Comparison of ENCODE assay signal across 10 cellular contexts in the genomic region with DNA sequence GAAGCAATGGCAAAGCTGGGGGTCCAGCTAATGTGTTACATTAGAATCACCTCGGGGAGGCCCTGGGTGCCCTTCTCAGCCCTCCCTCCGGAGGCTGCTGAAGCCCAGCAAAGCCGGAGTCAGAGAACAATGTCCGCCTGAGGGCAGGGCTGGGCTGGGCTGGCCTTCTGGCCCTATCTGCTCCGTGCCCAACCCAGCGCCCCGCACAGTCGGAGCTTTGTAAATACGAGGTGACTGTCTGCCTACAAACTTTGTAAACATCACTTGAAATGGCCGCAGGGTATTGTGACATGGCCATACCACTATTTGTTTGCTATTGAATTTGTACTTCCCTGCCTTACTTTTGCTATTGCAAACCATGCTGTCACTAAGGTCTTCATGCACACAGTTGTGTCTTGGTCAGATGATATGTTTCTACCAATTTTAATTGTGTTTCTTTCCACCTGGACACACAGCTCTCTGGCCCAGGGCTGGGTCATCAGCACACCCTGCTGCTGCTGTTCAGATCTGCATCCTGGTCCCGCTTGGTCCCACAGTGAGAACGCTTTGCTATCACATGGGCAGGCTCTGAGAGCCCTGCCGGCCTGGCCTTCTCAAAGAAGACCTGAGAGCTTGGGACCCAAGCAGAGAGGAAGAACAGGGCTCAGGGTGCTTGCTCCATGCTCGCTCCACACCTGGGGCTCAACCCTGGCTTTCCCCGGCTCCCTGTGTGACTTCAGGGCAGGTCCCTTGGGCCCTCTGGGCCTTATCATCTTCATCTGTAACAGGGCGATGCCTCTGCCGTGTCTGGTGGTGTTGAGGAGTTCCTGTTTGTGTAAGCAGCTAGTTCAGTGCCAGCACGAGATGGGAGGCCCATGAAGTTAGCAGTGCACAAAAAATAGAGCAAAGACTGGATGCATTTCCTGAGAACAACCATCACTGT. TPM values are rescaled to one million over a fixed set of nuclear protein-coding genes. Genes with fewer than 3 reads are reported as not detected.
DNase-seq lines count a peak whose midpoint lies in the region; ATAC-seq and TF ChIP-seq lines count a peak whose summit lies in the region.
"Had no signal": no experiment of that assay in that cellular context is flagged by ENCODE, and none has a peak within 500 bp of the region (broad histone marks: within the 10 kb centered on the region; RNA-seq: fewer than 3 reads in every experiment).

No MANE protein-coding gene starts in this region.

- intact Hi-C loops in Calu3 (cut with micrococcal nuclease; ENCODE audit: unreplicated experiment) (no loop called here), PC-9 (cut with micrococcal nuclease; ENCODE audit: unreplicated experiment) (loop anchor here (1.0 kb wide), 1 partner anchor 13 kb away; the partner anchor contains the start of gene MRFAP1L1), ascending aorta (cut with DNase I) (no loop called here)

- peak; percentile 81 to 83 for ATAC-seq in natural killer cell treated with Interleukin-12 subunit alpha and Interleukin-12 subunit beta and Interleukin-15 and Interleukin-18, amount 100 ng/mL, for 72 hours

- no peaks in the 10 kb centered on the region for H3K27me3 Mint-ChIP-seq in Calu3 (ENCODE audit: unreplicated experiment)
- no peaks in the 10 kb centered on the region for H3K27me3 Mint-ChIP-seq in natural killer cell treated with Interleukin-12 subunit alpha and Interleukin-12 subunit beta and Interleukin-15 and Interleukin-18, amount 100 ng/mL, for 72 hours

- H3K36me3 ChIP-seq in PC-9 (ENCODE audit: low read depth) (peaks cover 21% of the 10 kb centered on the region), ascending aorta (peaks cover 0 to 14% of the 10 kb centered on the region in 2 donors)

- H3K9me2 ChIP-seq in PC-9 (ENCODE audit: insufficient read depth): no peaks in the 10 kb centered on the region

- H3K4me2 ChIP-seq in PC-9: peak overlapping the region; percentile 99

- POLR2A ChIA-PET in PC-9 (lab: Charles Lee; ENCODE audit: unreplicated experiment): interaction anchor here (0.5 to 0.8 kb wide), 6 partner anchors 20 to 493 kb away, joined by 3 to 10 read pairs (median 5); partner anchors contain the start of gene BLOC1S4

- peaks cover 45% of the 10 kb centered on the region for H3K79me2 ChIP-seq in PC-9 (ENCODE audit: low read depth)

- H3F3A ChIP-seq in PC-9 (ENCODE audit: insufficient read depth, low read depth): peaks cover 63% of the 10 kb centered on the region

- H3K36me3 Mint-ChIP-seq in Calu3 (ENCODE audit: insufficient read depth, unreplicated experiment): peaks cover 57% of the 10 kb centered on the region
- peaks cover 4% of the 10 kb centered on the region for H3K36me3 Mint-ChIP-seq in natural killer cell treated with Interleukin-12 subunit alpha and Interleukin-12 subunit beta and Interleukin-15 and Interleukin-18, amount 100 ng/mL, for 72 hours

- H3K27ac Mint-ChIP-seq in Calu3 (ENCODE audit: unreplicated experiment): peak overlapping the region; percentile 98
- peak overlapping the region; percentile 96 to 98 for H3K27ac Mint-ChIP-seq in natural killer cell treated with Interleukin-12 subunit alpha and Interleukin-12 subunit beta and Interleukin-15 and Interleukin-18, amount 100 ng/mL, for 72 hours

- no peak overlapping the region for H2AFZ ChIP-seq in PC-9

- H3K9me3 ChIP-seq in PC-9 (ENCODE audit: insufficient read depth, low read depth) (no peaks in the 10 kb centered on the region), ascending aorta (no peaks in the 10 kb centered on the region)

- H3K27me3 ChIP-seq in PC-9 (ENCODE audit: insufficient read depth, low read depth) (no peaks in the 10 kb centered on the region), ascending aorta (no peaks in the 10 kb centered on the region)

- H3K4me1 ChIP-seq in PC-9 (replicated peaks; ENCODE audit: insufficient read depth) (peaks cover 38% of the 10 kb centered on the region), ascending aorta (peaks cover 0 to 7% of the 10 kb centered on the region in 2 donors)

- H3K9me3 Mint-ChIP-seq in Calu3 (ENCODE audit: low read depth, unreplicated experiment): no peaks in the 10 kb centered on the region
- H3K9me3 Mint-ChIP-seq in natural killer cell treated with Interleukin-12 subunit alpha and Interleukin-12 subunit beta and Interleukin-15 and Interleukin-18, amount 100 ng/mL, for 72 hours: no peaks in the 10 kb centered on the region

- H4K20me1 ChIP-seq in PC-9 (ENCODE audit: insufficient read depth): peaks cover 29% of the 10 kb centered on the region

- BruUV-seq in Calu3 (replicated peaks; lab: Mats Ljungman, UMichigan) (no TSS peak), PC-9 (replicated peaks; lab: Mats Ljungman, UMichigan) (no TSS peak)

- peaks cover 21% of the 10 kb centered on the region for H3K4me1 Mint-ChIP-seq in Calu3 (ENCODE audit: low read depth, unreplicated experiment)
- H3K4me1 Mint-ChIP-seq in natural killer cell treated with Interleukin-12 subunit alpha and Interleukin-12 subunit beta and Interleukin-15 and Interleukin-18, amount 100 ng/mL, for 72 hours (ENCODE audit: low read depth in 2 of 2): peaks cover 50 to 59% of the 10 kb centered on the region in 2 donors

- TF ChIP-seq CTCF in Calu3 (IDR thresholded peaks at IDR 0.05; ENCODE audit: unreplicated experiment): no peak
- no peak; the same call in 1 of the 2 replicates for TF ChIP-seq CTCF in PC-9 (conservative IDR thresholded peaks at IDR 0.05)
- TF ChIP-seq CTCF in ascending aorta (IDR thresholded peaks at IDR 0.05): no peak

- H3K27ac ChIP-seq in PC-9 (peak overlapping the region; percentile 100), ascending aorta (peak overlapping the region; percentile 49 to 54)
- H3K27ac ChIP-seq: SK-N-MC had no signal

- DNase-seq in Calu3: peak; percentile 76
- peak; percentile 84 to 95 for DNase-seq in PC-9
- DNase-seq in ascending aorta (ENCODE audit: low spot score in 2 of 2): no peak
- DNase-seq in natural killer cell treated with Interleukin-12 subunit alpha and Interleukin-12 subunit beta and Interleukin-15 and Interleukin-18, amount 100 ng/mL, for 72 hours (ENCODE audit: low spot score): peak; percentile 74
- no peak for DNase-seq in HPDE6-E6E7 (ENCODE audit: extremely low spot score)
- DNase-seq in GM03348 (ENCODE audit: low spot score): no peak
- DNase-seq in DMS153 treated with DMSO at 0.1 percent for 48 hours (lab: John Stamatoyannopoulos, UW; ENCODE audit: unreplicated experiment): no peak
- no peak for DNase-seq in hypothalamus (lab: John Stamatoyannopoulos, UW)
- DNase-seq: hippocampal formation had no signal

- CTCF ChIA-PET in Calu3 (lab: Charles Lee): interaction anchor here (1.3 kb wide), 1 partner anchor 21 kb away, joined by 4 read pairs; a partner anchor contains a TSS
- CTCF ChIA-PET in PC-9 (lab: Charles Lee): interaction anchor here (1.0 to 1.1 kb wide), 2 partner anchors 11 to 13 kb away, joined by 3 read pairs; partner anchors contain the start of gene MRFAP1L1

- H3K4me3 ChIP-seq in PC-9 (peak overlapping the region; percentile 86), ascending aorta (no peak overlapping the region)
- H3K4me3 ChIP-seq: SK-N-MC had no signal

- peak overlapping the region; percentile 98 for H3K4me3 Mint-ChIP-seq in Calu3 (ENCODE audit: low read depth, unreplicated experiment)
- peak overlapping the region; percentile 73 for H3K4me3 Mint-ChIP-seq in natural killer cell treated with Interleukin-12 subunit alpha and Interleukin-12 subunit beta and Interleukin-15 and Interleukin-18, amount 100 ng/mL, for 72 hours

RNA-seq across cellular contexts. Expression of gene S100P, which starts 2.2 kb away (rescaled TPM):
- total RNA-seq in Calu3 (2022): 365 and 600 TPM in 2 replicates
- total RNA-seq in PC-9 (2021): 480 and 837 TPM in 2 replicates
- not detected for total RNA-seq in ascending aorta
- 1 to 10 TPM; 4.5 to 5.1 TPM for total RNA-seq in natural killer cell treated with Interleukin-12 subunit alpha and Interleukin-12 subunit beta and Interleukin-15 and Interleukin-18, amount 100 ng/mL, for 72 hours

RNA-seq across cellular contexts. Expression of gene MRFAP1L1, which starts 13.7 kb away (rescaled TPM):
- total RNA-seq in Calu3 (2022) (31.7 and 33.1 TPM in 2 replicates), PC-9 (2021) (51.4 and 52.1 TPM in 2 replicates), ascending aorta (34.1 TPM)
- 10 to 100 TPM; 44.0 to 55.1 TPM for total RNA-seq in natural killer cell treated with Interleukin-12 subunit alpha and Interleukin-12 subunit beta and Interleukin-15 and Interleukin-18, amount 100 ng/mL, for 72 hours

RNA-seq across cellular contexts. Expression of gene BLOC1S4, which starts 20.1 kb away (rescaled TPM):
- total RNA-seq in Calu3 (2022) (9.2 and 13.2 TPM in 2 replicates), PC-9 (2021) (11.7 and 13.9 TPM in 2 replicates), ascending aorta (37.5 TPM)
- 10 to 100 TPM; 15.9 to 16.7 TPM for total RNA-seq in natural killer cell treated with Interleukin-12 subunit alpha and Interleukin-12 subunit beta and Interleukin-15 and Interleukin-18, amount 100 ng/mL, for 72 hours

RNA-seq across cellular contexts. Expression of gene MRFAP1, which starts 55.4 kb away (rescaled TPM):
- total RNA-seq in Calu3 (2022) (151 and 154 TPM in 2 replicates), PC-9 (2021) (278 and 291 TPM in 2 replicates), ascending aorta (109 TPM)
- total RNA-seq in natural killer cell treated with Interleukin-12 subunit alpha and Interleukin-12 subunit beta and Interleukin-15 and Interleukin-18, amount 100 ng/mL, for 72 hours: 100 to 1,000 TPM; 102 to 123 TPM

Comparison
In these comparisons a context has a peak if more than half of its experiments do, and no peak if none do; other contexts are left out.
1. DNase-seq: peak in Calu3 (single experiment), PC-9 (2 of 2) and natural killer cell treated with Interleukin-12 subunit alpha and Interleukin-12 subunit beta and Interleukin-15 and Interleukin-18, amount 100 ng/mL, for 72 hours (single experiment); none in ascending aorta (0 of 2), HPDE6-E6E7 (single experiment), GM03348 (single experiment), DMS153 treated with DMSO at 0.1 percent for 48 hours (single experiment) and hypothalamus (0 of 51).
2. RNA of gene S100P, which starts 2.2 kb away (total RNA-seq): 480 to 837 TPM in PC-9 and 365 to 600 TPM in Calu3; 4.5 to 5.1 TPM in natural killer cell treated with Interleukin-12 subunit alpha and Interleukin-12 subunit beta and Interleukin-15 and Interleukin-18, amount 100 ng/mL, for 72 hours and not detected in ascending aorta (single experiment); every median in the first group is over 10 times any median in the second.